ENCODE assay signal across 16 cellular contexts in genomic region chr5:2129581-2130272, GRCh38.
"Had no signal": no experiment of that assay in that cellular context is flagged by ENCODE, and none has a peak within 500 bp of the region (broad histone marks: within the 10 kb centered on the region; RNA-seq: fewer than 3 reads in every experiment).

No MANE protein-coding gene starts in this region.

- H3K4me1 ChIP-seq: parathyroid adenoma, tibial nerve had no signal

- H3K9me3 ChIP-seq: adrenal gland, tibial nerve had no signal

- H3K4me3 ChIP-seq: adrenal gland, tibial nerve had no signal

- DNase-seq: activated CD4-positive, alpha-beta T cell treated with anti-CD3 and anti-CD28 coated beads for 4 hours; activated CD8-positive, alpha-beta T cell treated with anti-CD3 and anti-CD28 coated beads for 36 hours; activated naive CD4-positive, alpha-beta T cell treated with anti-CD3 and anti-CD28 coated beads, Interleukin-2, amount 10 ng/mL, durations not matched to agents 7 days and 5 days; activated T-cell treated with anti-CD3 and anti-CD28 coated beads for 4 hours; adrenal gland; effector memory CD8-positive, alpha-beta T cell; hypothalamus; mesenchymal stem cell; right cardiac atrium; T-cell; T1000 had no signal

- H3K4me1 Mint-ChIP-seq: activated naive CD4-positive, alpha-beta T cell treated with anti-CD3 and anti-CD28 coated beads, Interleukin-2, amount 10 ng/mL, durations not matched to agents 7 days and 5 days; central memory CD8-positive, alpha-beta T cell; stimulated activated memory B cell treated with anti-CD40 and anti-IgM and Interleukin-4, amounts not matched to agents 10 μg/mL and 1 μg/mL and 100 μg/mL, for 72 hours; T-cell had no signal

- H3K36me3 Mint-ChIP-seq: activated naive CD4-positive, alpha-beta T cell treated with anti-CD3 and anti-CD28 coated beads, Interleukin-2, amount 10 ng/mL, durations not matched to agents 7 days and 5 days; stimulated activated memory B cell treated with anti-CD40 and anti-IgM and Interleukin-4, amounts not matched to agents 10 μg/mL and 1 μg/mL and 100 μg/mL, for 72 hours; T-cell had no signal

- H3K27me3 Mint-ChIP-seq: activated naive CD4-positive, alpha-beta T cell treated with anti-CD3 and anti-CD28 coated beads, Interleukin-2, amount 10 ng/mL, durations not matched to agents 7 days and 5 days had no signal

- H3K27ac Mint-ChIP-seq: activated CD8-positive, alpha-beta T cell treated with anti-CD3 and anti-CD28 coated beads for 36 hours; activated naive CD4-positive, alpha-beta T cell treated with anti-CD3 and anti-CD28 coated beads, Interleukin-2, amount 10 ng/mL, durations not matched to agents 7 days and 5 days; activated T-helper 17 cell treated with anti-CD3 and anti-CD28 coated beads, Interleukin-2, amount 50 U/mL, for 72 hours; effector memory CD8-positive, alpha-beta T cell; stimulated activated memory B cell treated with anti-CD40 and anti-IgM and Interleukin-4, amounts not matched to agents 10 μg/mL and 1 μg/mL and 100 μg/mL, for 72 hours; T-cell had no signal

- ATAC-seq: activated CD8-positive, alpha-beta T cell treated with anti-CD3 and anti-CD28 coated beads for 36 hours; activated T-helper 17 cell treated with anti-CD3 and anti-CD28 coated beads, Interleukin-2, amount 50 U/mL, for 72 hours; effector memory CD8-positive, alpha-beta T cell; stimulated activated memory B cell treated with anti-CD40 and anti-IgM and Interleukin-4, amounts not matched to agents 10 μg/mL and 1 μg/mL and 100 μg/mL, for 72 hours; T-cell had no signal

- H3K9ac ChIP-seq: parathyroid adenoma had no signal

- H3K36me3 ChIP-seq: adrenal gland, tibial nerve had no signal

- H3K27me3 ChIP-seq: adrenal gland, tibial nerve had no signal

- H3K27ac ChIP-seq: adrenal gland, parathyroid adenoma, tibial nerve had no signal

- H3K4me3 Mint-ChIP-seq: activated CD8-positive, alpha-beta T cell treated with anti-CD3 and anti-CD28 coated beads for 36 hours; activated naive CD4-positive, alpha-beta T cell treated with anti-CD3 and anti-CD28 coated beads, Interleukin-2, amount 10 ng/mL, durations not matched to agents 7 days and 5 days; activated T-helper 17 cell treated with anti-CD3 and anti-CD28 coated beads, Interleukin-2, amount 50 U/mL, for 72 hours; central memory CD8-positive, alpha-beta T cell; effector memory CD8-positive, alpha-beta T cell; stimulated activated memory B cell treated with anti-CD40 and anti-IgM and Interleukin-4, amounts not matched to agents 10 μg/mL and 1 μg/mL and 100 μg/mL, for 72 hours; T-cell had no signal

- H3K9me3 Mint-ChIP-seq: activated CD8-positive, alpha-beta T cell treated with anti-CD3 and anti-CD28 coated beads for 36 hours; activated naive CD4-positive, alpha-beta T cell treated with anti-CD3 and anti-CD28 coated beads, Interleukin-2, amount 10 ng/mL, durations not matched to agents 7 days and 5 days; activated T-helper 17 cell treated with anti-CD3 and anti-CD28 coated beads, Interleukin-2, amount 50 U/mL, for 72 hours; central memory CD8-positive, alpha-beta T cell; effector memory CD8-positive, alpha-beta T cell; stimulated activated memory B cell treated with anti-CD40 and anti-IgM and Interleukin-4, amounts not matched to agents 10 μg/mL and 1 μg/mL and 100 μg/mL, for 72 hours; T-cell had no signal
